ENCODE assay signal across 21 cellular contexts in the genomic region with DNA sequence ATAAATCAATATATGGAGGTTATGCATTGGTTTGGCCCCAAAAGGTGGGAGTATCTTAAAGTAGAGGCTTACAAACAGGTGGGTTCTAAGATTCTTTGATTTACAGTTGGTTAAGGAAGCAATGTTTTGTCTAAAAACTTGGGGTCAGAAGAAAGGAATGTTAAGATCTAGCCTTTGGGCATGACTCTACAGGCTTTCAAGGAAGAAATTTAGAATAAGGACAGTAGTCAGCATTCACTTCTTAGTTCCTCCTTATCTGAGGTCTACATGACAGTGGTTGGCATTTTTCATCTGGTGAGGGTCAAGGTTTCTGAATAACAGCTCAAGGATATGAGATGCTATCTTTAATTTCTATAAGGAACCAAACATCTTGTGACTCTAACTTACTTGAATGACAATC.
A peak's percentile ranks its signal among the peaks of the same experiment; 100 is the strongest.
DNase-seq lines count a peak whose midpoint lies in the region; ATAC-seq, FAIRE-seq and TF ChIP-seq lines count a peak whose summit lies in the region.
"Had no signal": no experiment of that assay in that cellular context is flagged by ENCODE, and none has a peak within 500 bp of the region (broad histone marks: within the 10 kb centered on the region; RNA-seq: fewer than 3 reads in every experiment).

No MANE protein-coding gene starts in this region.

- intact Hi-C loops in CD4-positive, alpha-beta T cell (cut with DNase I, micrococcal nuclease) = no loop called here

- no peak overlapping the region for H2AFZ ChIP-seq in keratinocyte (ENCODE audit: control insufficient read depth, low read length)

- H3K4me3 ChIP-seq in RWPE2 (ENCODE audit: severe bottlenecking) = no peak overlapping the region
- no peak overlapping the region for H3K4me3 ChIP-seq in keratinocyte (ENCODE audit: control insufficient read depth in 2 of 3, extremely low read depth in 1 of 3, insufficient read depth in 2 of 3, low read depth in 1 of 3, low read length in 3 of 3)
- H3K4me3 ChIP-seq: BLaER1 treated with 17β-estradiol and CSF1 and Interleukin-3, amounts not matched to agents 10 nM and 100 nM; SJCRH30 had no signal

- H3K36me3 Mint-ChIP-seq in CD4-positive, alpha-beta T cell (ENCODE audit: low read depth) = peaks cover 87% of the 10 kb centered on the region

- H3K36me3 ChIP-seq in RWPE2 (ENCODE audit: low read depth) (no peaks in the 10 kb centered on the region), keratinocyte (ENCODE audit: control insufficient read depth in 2 of 2, extremely low read depth in 1 of 2, insufficient read depth in 2 of 2, low read length in 2 of 2) (no peaks in the 10 kb centered on the region)
- H3K36me3 ChIP-seq: BLaER1 treated with 17β-estradiol and CSF1 and Interleukin-3, amounts not matched to agents 10 nM and 100 nM; SJCRH30 had no signal

- ATAC-seq in CD4-positive, alpha-beta T cell (ENCODE audit: poor library complexity) = no peak
- ATAC-seq in RWPE2 (ENCODE audit: low read depth) = peak; percentile 80
- no peak for ATAC-seq in GM21825 (IDR thresholded peaks at IDR 0.05; ENCODE audit: unreplicated experiment)
- ATAC-seq: HepG2 had no signal

- no peak overlapping the region for H3K27ac ChIP-seq in CD4-positive, alpha-beta T cell (ENCODE audit: low read depth, low read length)
- H3K27ac ChIP-seq in RWPE2 (ENCODE audit: poor library complexity, severe bottlenecking) (no peak overlapping the region), keratinocyte (ENCODE audit: control insufficient read depth, insufficient read depth, low read length) (no peak overlapping the region)
- H3K27ac ChIP-seq: BLaER1 treated with 17β-estradiol and CSF1 and Interleukin-3, amounts not matched to agents 10 nM and 100 nM; SJCRH30 had no signal

- H3K4me2 ChIP-seq in keratinocyte (ENCODE audit: control insufficient read depth, extremely low read depth, insufficient read depth, low read depth, low read length) = peak overlapping the region; percentile 39
- H3K4me2 ChIP-seq: BLaER1 treated with 17β-estradiol and CSF1 and Interleukin-3, amounts not matched to agents 10 nM and 100 nM had no signal

- no peaks in the 10 kb centered on the region for H3K79me2 ChIP-seq in keratinocyte (ENCODE audit: control insufficient read depth, insufficient read depth, low read length)

- H3K9ac ChIP-seq in keratinocyte (ENCODE audit: control insufficient read depth, extremely low read depth, insufficient read depth, low read length) = no peak overlapping the region
- H3K9ac ChIP-seq: BLaER1 treated with 17β-estradiol and CSF1 and Interleukin-3, amounts not matched to agents 10 nM and 100 nM had no signal

- H3K27me3 ChIP-seq in CD4-positive, alpha-beta T cell (ENCODE audit: control insufficient read depth, insufficient read depth, low read length) = no peaks in the 10 kb centered on the region
- H3K27me3 ChIP-seq in RWPE2 (ENCODE audit: insufficient read depth, poor library complexity, severe bottlenecking) = no peaks in the 10 kb centered on the region
- no peaks in the 10 kb centered on the region for H3K27me3 ChIP-seq in keratinocyte (ENCODE audit: control insufficient read depth, extremely low read depth, insufficient read depth, low read length)
- H3K27me3 ChIP-seq: BLaER1 treated with 17β-estradiol and CSF1 and Interleukin-3, amounts not matched to agents 10 nM and 100 nM; SJCRH30 had no signal

- TF ChIP-seq CTCF in CD4-positive, alpha-beta T cell (IDR thresholded peaks at IDR 0.05) = no peak
- no peak for TF ChIP-seq CTCF in RWPE2 (IDR thresholded peaks at IDR 0.05; ENCODE audit: poor library complexity, severe bottlenecking)
- no peak for TF ChIP-seq CTCF in keratinocyte (optimal IDR thresholded peaks at IDR 0.05 in 1 of 3, IDR thresholded peaks at IDR 0.05 in 1 of 3, conservative IDR thresholded peaks at IDR 0.05 in 1 of 3; ENCODE audit: extremely low read depth in 1 of 3, insufficient read depth in 2 of 3, low read length in 3 of 3)

- no peaks in the 10 kb centered on the region for H4K20me1 ChIP-seq in keratinocyte (ENCODE audit: control insufficient read depth, extremely low read depth, insufficient read depth, low read length)
- H4K20me1 ChIP-seq: BLaER1 treated with 17β-estradiol and CSF1 and Interleukin-3, amounts not matched to agents 10 nM and 100 nM had no signal

- peaks cover 77% of the 10 kb centered on the region for H3K4me1 Mint-ChIP-seq in CD4-positive, alpha-beta T cell (ENCODE audit: low read depth)

- no peak for DNase-seq in CD4-positive, alpha-beta T cell
- DNase-seq in EL = peak; percentile 20
- DNase-seq in RWPE2 (ENCODE audit: low spot score) = no peak
- peak; percentile 28 for DNase-seq in keratinocyte (ENCODE audit: low read depth, low spot score)
- DNase-seq in NCI-H748 (lab: John Stamatoyannopoulos, UW; ENCODE audit: unreplicated experiment) = no peak
- no peak for DNase-seq in NCI-H2171 (lab: John Stamatoyannopoulos, UW)
- DNase-seq: DMS79, H7, KBM-7, NCI-H1105 treated with DMSO at 0.1 percent for 48 hours, NCI-H1694, NCI-H2081 treated with DMSO at 0.1 percent for 48 hours, NCI-H510A, NCI-H774, SJCRH30, SW 1271 had no signal

- H3K9me1 ChIP-seq in keratinocyte (ENCODE audit: control insufficient read depth, extremely low read depth, insufficient read depth, low read length) = no peaks in the 10 kb centered on the region

- H3K9me3 Mint-ChIP-seq in CD4-positive, alpha-beta T cell = no peaks in the 10 kb centered on the region

- H3K4me3 Mint-ChIP-seq in CD4-positive, alpha-beta T cell = no peak overlapping the region

- no peaks in the 10 kb centered on the region for H3K9me3 ChIP-seq in CD4-positive, alpha-beta T cell (ENCODE audit: control insufficient read depth, low read length)
- H3K9me3 ChIP-seq in RWPE2 (ENCODE audit: severe bottlenecking) (no peaks in the 10 kb centered on the region), keratinocyte (ENCODE audit: control insufficient read depth, low read depth, low read length) (no peaks in the 10 kb centered on the region)
- H3K9me3 ChIP-seq: BLaER1 treated with 17β-estradiol and CSF1 and Interleukin-3, amounts not matched to agents 10 nM and 100 nM; SJCRH30 had no signal

- POLR2A ChIA-PET in CD4-positive, alpha-beta T cell (lab: Charles Lee) = no interaction called here

- H3K4me1 ChIP-seq in RWPE2 (ENCODE audit: insufficient read depth, poor library complexity, severe bottlenecking) = peaks cover 9% of the 10 kb centered on the region
- H3K4me1 ChIP-seq in keratinocyte (ENCODE audit: control insufficient read depth, extremely low read depth, insufficient read depth, low read length) = peaks cover 10% of the 10 kb centered on the region
- H3K4me1 ChIP-seq: BLaER1 treated with 17β-estradiol and CSF1 and Interleukin-3, amounts not matched to agents 10 nM and 100 nM had no signal

- peak; percentile 65 for FAIRE-seq in keratinocyte (lab: Jason Lieb, UNC)
- FAIRE-seq: G401.6, GM19239, HepG2 had no signal

- dilution Hi-C loops in keratinocyte (cut with MboI; ENCODE audit: extremely low pct_ligation_motif_present, low sequenced_read_pairs) = no loop called here

- no peaks in the 10 kb centered on the region for H3K27me3 Mint-ChIP-seq in CD4-positive, alpha-beta T cell

- peak overlapping the region; percentile 59 for H3K27ac Mint-ChIP-seq in CD4-positive, alpha-beta T cell

- CTCF ChIA-PET in CD4-positive, alpha-beta T cell (lab: Charles Lee) = no interaction called here

Comparison
In these comparisons a context has a peak if more than half of its experiments do, and no peak if none do; other contexts are left out.
1. DNase-seq: peak in EL (single experiment) and keratinocyte (single experiment); none in CD4-positive, alpha-beta T cell (0 of 10), RWPE2 (single experiment), NCI-H748 (single experiment) and NCI-H2171 (single experiment).